In genomic region chr14:60220917-60221316, GRCh38 we compare ENCODE assay signal across 21 cellular contexts. TPM values are rescaled to one million over a fixed set of nuclear protein-coding genes. Genes with fewer than 3 reads are reported as not detected.
DNase-seq lines count a peak whose midpoint lies in the region; ATAC-seq and TF ChIP-seq lines count a peak whose summit lies in the region.
"Had no signal": no experiment of that assay in that cellular context is flagged by ENCODE, and none has a peak within 500 bp of the region (broad histone marks: within the 10 kb centered on the region; RNA-seq: fewer than 3 reads in every experiment).

No MANE protein-coding gene starts in this region.

- peaks cover 7% of the 10 kb centered on the region for H3K9me2 ChIP-seq in GM23338 (ENCODE audit: insufficient read depth)

- H3K4me2 ChIP-seq in GM23338 (no peak overlapping the region), OCI-LY3 (ENCODE audit: low read length) (peak overlapping the region; percentile 53)

- no peaks in the 10 kb centered on the region for H4K20me1 ChIP-seq in GM23338 (replicated peaks; ENCODE audit: insufficient read depth)
- H4K20me1 ChIP-seq in OCI-LY3 (ENCODE audit: insufficient read depth, low read length): no peaks in the 10 kb centered on the region

- H3K9me3 Mint-ChIP-seq in GM23338: no peaks in the 10 kb centered on the region
- peaks cover 2% of the 10 kb centered on the region for H3K9me3 Mint-ChIP-seq in glutamatergic neuron (ENCODE audit: unreplicated experiment)
- H3K9me3 Mint-ChIP-seq in stimulated activated naive CD8-positive, alpha-beta T cell treated with anti-CD3 and anti-CD28 coated beads, Interleukin-15, amount 100 ng/mL, for 72 hours: no peaks in the 10 kb centered on the region
- H3K9me3 Mint-ChIP-seq: CD4-positive, CD25-positive, alpha-beta regulatory T cell had no signal

- no peaks in the 10 kb centered on the region for H3K4me1 ChIP-seq in GM23338 (ENCODE audit: insufficient read depth)
- H3K4me1 ChIP-seq in OCI-LY3 (ENCODE audit: low read length): peaks cover 77% of the 10 kb centered on the region
- H3K4me1 ChIP-seq: HAP-1 had no signal

- H3K9ac ChIP-seq in OCI-LY3 (ENCODE audit: low read length): peak overlapping the region; percentile 52; the same call in 1 of the 2 replicates

- peak; percentile 37; the same call in 2 of the 3 replicates for ATAC-seq in GM23338
- no peak for ATAC-seq in stimulated activated naive CD8-positive, alpha-beta T cell treated with anti-CD3 and anti-CD28 coated beads, Interleukin-15, amount 100 ng/mL, for 72 hours
- ATAC-seq in GM18870 (IDR thresholded peaks at IDR 0.05; ENCODE audit: unreplicated experiment): no peak
- ATAC-seq: HepG2, PC-3 had no signal

- H3K36me3 Mint-ChIP-seq in GM23338 (ENCODE audit: low read depth): no peaks in the 10 kb centered on the region
- H3K36me3 Mint-ChIP-seq in glutamatergic neuron (ENCODE audit: unreplicated experiment): no peaks in the 10 kb centered on the region
- H3K36me3 Mint-ChIP-seq: CD4-positive, CD25-positive, alpha-beta regulatory T cell had no signal

- peaks cover 9% of the 10 kb centered on the region for H3K4me1 Mint-ChIP-seq in GM23338
- H3K4me1 Mint-ChIP-seq in glutamatergic neuron (ENCODE audit: low read depth, unreplicated experiment): peaks cover 13% of the 10 kb centered on the region
- peaks cover 35% of the 10 kb centered on the region for H3K4me1 Mint-ChIP-seq in stimulated activated naive CD8-positive, alpha-beta T cell treated with anti-CD3 and anti-CD28 coated beads, Interleukin-15, amount 100 ng/mL, for 72 hours
- H3K4me1 Mint-ChIP-seq: CD4-positive, CD25-positive, alpha-beta regulatory T cell had no signal

- DNase-seq in GM23338 (ENCODE audit: low spot score) (peak; percentile 36), glutamatergic neuron (peak; percentile 48), DMS153 treated with DMSO at 0.1 percent for 48 hours (lab: John Stamatoyannopoulos, UW; ENCODE audit: unreplicated experiment) (no peak)
- no peak for DNase-seq in stimulated activated naive CD8-positive, alpha-beta T cell treated with anti-CD3 and anti-CD28 coated beads, Interleukin-15, amount 100 ng/mL, for 72 hours
- DNase-seq in stimulated activated CD4-positive, alpha-beta T cell treated with anti-CD3 and anti-CD28 coated beads, Interleukin-2, amount 100 ng/mL, for 24 hours: no peak
- DNase-seq: CD4-positive, CD25-positive, alpha-beta regulatory T cell; DND-41; KBM-7; MM.1S; NCI-H1048; NCI-H1417 treated with DMSO at 0.1 percent for 48 hours; NCI-H187; NCI-H446; NCI-H526 treated with DMSO at 0.1 percent for 48 hours; PC-3; Right ventricle myocardium superior had no signal

- H3K27me3 Mint-ChIP-seq in GM23338 (ENCODE audit: insufficient read depth, low read depth, poor library complexity): peaks cover 1% of the 10 kb centered on the region
- peaks cover 2% of the 10 kb centered on the region for H3K27me3 Mint-ChIP-seq in glutamatergic neuron (ENCODE audit: unreplicated experiment)
- H3K27me3 Mint-ChIP-seq in stimulated activated naive CD8-positive, alpha-beta T cell treated with anti-CD3 and anti-CD28 coated beads, Interleukin-15, amount 100 ng/mL, for 72 hours: no peaks in the 10 kb centered on the region
- H3K27me3 Mint-ChIP-seq: CD4-positive, CD25-positive, alpha-beta regulatory T cell had no signal

- no peak overlapping the region for H3K4me3 Mint-ChIP-seq in GM23338
- H3K4me3 Mint-ChIP-seq in glutamatergic neuron (ENCODE audit: unreplicated experiment): peak overlapping the region; percentile 35
- H3K4me3 Mint-ChIP-seq in stimulated activated naive CD8-positive, alpha-beta T cell treated with anti-CD3 and anti-CD28 coated beads, Interleukin-15, amount 100 ng/mL, for 72 hours: peak overlapping the region; percentile 70 to 74
- H3K4me3 Mint-ChIP-seq: CD4-positive, CD25-positive, alpha-beta regulatory T cell had no signal

- no peak overlapping the region for H3K4me3 ChIP-seq in GM23338
- no peak overlapping the region for H3K4me3 ChIP-seq in OCI-LY3 (ENCODE audit: low read length)
- H3K4me3 ChIP-seq: HAP-1 had no signal

- TF ChIP-seq CTCF in GM23338 (conservative IDR thresholded peaks at IDR 0.05; ENCODE audit: low read depth in 2 of 2) (no peak), OCI-LY3 (IDR thresholded peaks at IDR 0.05; ENCODE audit: low read depth, low read length) (no peak), glutamatergic neuron (IDR thresholded peaks at IDR 0.05; ENCODE audit: partially characterized antibody, unreplicated experiment) (no peak)

- H3K27me3 ChIP-seq in GM23338 (ENCODE audit: insufficient read depth) (no peaks in the 10 kb centered on the region), OCI-LY3 (ENCODE audit: low read depth, low read length) (no peaks in the 10 kb centered on the region)

- H3K36me3 ChIP-seq in GM23338 (ENCODE audit: insufficient read depth): no peaks in the 10 kb centered on the region
- no peaks in the 10 kb centered on the region for H3K36me3 ChIP-seq in OCI-LY3 (replicated peaks; ENCODE audit: low read depth, low read length)
- H3K36me3 ChIP-seq: HAP-1 had no signal

- no peak overlapping the region; the same call in 1 of the 2 replicates for H3K27ac ChIP-seq in GM23338 (ENCODE audit: low read depth)
- H3K27ac ChIP-seq in OCI-LY3 (ENCODE audit: low read length): peak overlapping the region; percentile 87
- H3K27ac ChIP-seq: HL-60 had no signal

- no peak overlapping the region for H3K27ac Mint-ChIP-seq in GM23338
- peak overlapping the region; percentile 84 for H3K27ac Mint-ChIP-seq in glutamatergic neuron (ENCODE audit: unreplicated experiment)
- peak overlapping the region; percentile 93 to 96 for H3K27ac Mint-ChIP-seq in stimulated activated naive CD8-positive, alpha-beta T cell treated with anti-CD3 and anti-CD28 coated beads, Interleukin-15, amount 100 ng/mL, for 72 hours
- H3K27ac Mint-ChIP-seq: CD4-positive, CD25-positive, alpha-beta regulatory T cell had no signal

- no peaks in the 10 kb centered on the region for H3K79me2 ChIP-seq in GM23338 (replicated peaks; ENCODE audit: insufficient read depth)
- no peaks in the 10 kb centered on the region for H3K79me2 ChIP-seq in OCI-LY3 (ENCODE audit: low read length)

- H2AFZ ChIP-seq in GM23338 (peak overlapping the region; percentile 76), OCI-LY3 (ENCODE audit: low read depth, low read length) (0 out of 2 replicates have a peak overlapping the region, but pooled peaks have one; percentile 51)

- no peaks in the 10 kb centered on the region for H3K9me3 ChIP-seq in OCI-LY3 (ENCODE audit: insufficient read depth, low read length)
- H3K9me3 ChIP-seq: HAP-1 had no signal

- H3F3A ChIP-seq in GM23338 (replicated peaks; ENCODE audit: low read depth): no peaks in the 10 kb centered on the region

TF ChIP-seq in GM23338, 12 proteins besides CTCF, POLR2A, EP300 and RAD21:
- TF ChIP-seq CREB1 (CRISPR knock-in tag; IDR thresholded peaks at IDR 0.05; ENCODE audit: low read depth): no peak
TF ChIP-seq in GM23338: peak in this region for 0.

RNA-seq across cellular contexts. Expression of gene PPM1A, which starts 28.1 kb away (rescaled TPM):
- total RNA-seq in GM23338 (2014; rRNA removed; shearing (Covaris generic)): 34.1 and 42.8 TPM in 2 replicates
- 26.4 and 29.8 TPM in 2 replicates for polyA plus RNA-seq in GM23338 (2016; fragmentation: Nextera tagmentation; extraction: Ambion mirVana)
- total RNA-seq in glutamatergic neuron (ENCODE audit: unreplicated experiment): 62.2 TPM

RNA-seq across cellular contexts. Expression of gene DHRS7, which starts 55.7 kb away (rescaled TPM):
- total RNA-seq in GM23338 (2014; rRNA removed; shearing (Covaris generic)): 39.3 and 46.4 TPM in 2 replicates
- polyA plus RNA-seq in GM23338 (2016; fragmentation: Nextera tagmentation; extraction: Ambion mirVana): 34.4 and 39.4 TPM in 2 replicates
- 74.8 TPM for total RNA-seq in glutamatergic neuron (ENCODE audit: unreplicated experiment)

Comparison
In these comparisons a context has a peak if more than half of its experiments do, and no peak if none do; other contexts are left out.
1. DNase-seq: peak in GM23338 (single experiment) and glutamatergic neuron (single experiment); none in stimulated activated naive CD8-positive, alpha-beta T cell treated with anti-CD3 and anti-CD28 coated beads, Interleukin-15, amount 100 ng/mL, for 72 hours (0 of 2), DMS153 treated with DMSO at 0.1 percent for 48 hours (single experiment) and stimulated activated CD4-positive, alpha-beta T cell treated with anti-CD3 and anti-CD28 coated beads, Interleukin-2, amount 100 ng/mL, for 24 hours (0 of 2).